ENCODE assay signal across 11 cellular contexts in the genomic region with DNA sequence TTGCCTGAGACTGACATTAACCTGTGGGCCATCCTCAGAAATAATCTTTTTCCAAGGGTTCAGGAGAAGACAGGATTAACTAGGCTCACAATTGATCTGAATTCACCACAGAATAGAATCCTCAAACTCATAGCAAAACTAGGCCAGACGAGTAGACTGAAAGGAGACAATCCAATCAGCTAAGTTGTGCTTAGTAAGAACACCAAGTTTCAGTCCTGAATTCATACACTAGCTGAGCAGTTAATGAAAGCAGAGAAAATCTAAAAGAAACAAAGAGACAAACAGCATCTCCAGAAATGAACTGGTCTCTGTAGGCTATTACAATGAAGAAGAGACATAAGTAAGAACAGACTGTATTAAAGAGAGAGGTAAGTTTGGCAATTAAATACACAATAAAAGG.
DNase-seq lines count a peak whose midpoint lies in the region; ATAC-seq, FAIRE-seq and TF ChIP-seq lines count a peak whose summit lies in the region.
"Had no signal": no experiment of that assay in that cellular context is flagged by ENCODE, and none has a peak within 500 bp of the region (broad histone marks: within the 10 kb centered on the region; RNA-seq: fewer than 3 reads in every experiment).

No MANE protein-coding gene starts in this region.

- DNase-seq in GM12892 (ENCODE audit: insufficient read length) (peak; percentile 5), A172 (ENCODE audit: low spot score) (no peak), SK-N-DZ (ENCODE audit: low spot score) (no peak), NCI-H2196 (lab: John Stamatoyannopoulos, UW; ENCODE audit: unreplicated experiment) (no peak), type B pancreatic cell (ENCODE audit: extremely low spot score, unreplicated experiment) (no peak)
- DNase-seq in T-helper 2 cell treated with Interferon-gamma antibody and Interleukin-4, amounts not matched to agents 5 μg/mL and 100 μg/mL, for 36 hours (ENCODE audit: low spot score), result no peak
- DNase-seq: kidney, NCI-H1694 treated with DMSO at 0.1 percent for 48 hours had no signal

- no peaks in the 10 kb centered on the region for H3K27me3 Mint-ChIP-seq in T-helper 2 cell treated with Interferon-gamma antibody and Interleukin-4, amounts not matched to agents 5 μg/mL and 100 μg/mL, for 36 hours (ENCODE audit: low read depth)
- no peaks in the 10 kb centered on the region for H3K27me3 Mint-ChIP-seq in type B pancreatic cell

- no peak for TF ChIP-seq CTCF in type B pancreatic cell (conservative IDR thresholded peaks at IDR 0.05)

- H3K4me1 Mint-ChIP-seq in T-helper 2 cell treated with Interferon-gamma antibody and Interleukin-4, amounts not matched to agents 5 μg/mL and 100 μg/mL, for 36 hours (ENCODE audit: low read depth), result peaks cover 26% of the 10 kb centered on the region
- no peaks in the 10 kb centered on the region for H3K4me1 Mint-ChIP-seq in type B pancreatic cell (ENCODE audit: unreplicated experiment)

- no peaks in the 10 kb centered on the region for H3K9me3 Mint-ChIP-seq in T-helper 2 cell treated with Interferon-gamma antibody and Interleukin-4, amounts not matched to agents 5 μg/mL and 100 μg/mL, for 36 hours
- H3K9me3 Mint-ChIP-seq in type B pancreatic cell, result no peaks in the 10 kb centered on the region
- H3K9me3 Mint-ChIP-seq: T-helper 1 cell treated with Interleukin-12 subunit alpha and Interleukin-12 subunit beta and Interleukin-4 antibody, amounts not matched to agents 30 μg/mL and 1 μg/mL, for 36 hours had no signal

- FAIRE-seq in GM12892 (lab: Jason Lieb, UNC), result peak; percentile 92
- FAIRE-seq: kidney had no signal

- ATAC-seq in GM19043 (IDR thresholded peaks at IDR 0.05; ENCODE audit: low read depth, unreplicated experiment) (peak; percentile 75), HG02798 (IDR thresholded peaks at IDR 0.05; ENCODE audit: poor library complexity, unreplicated experiment) (peak; percentile 75)

- TF ChIP-seq POLR2A in GM12892 (IDR thresholded peaks at IDR 0.05; ENCODE audit: low read depth, low read length), result no peak

- peak overlapping the region; percentile 29 for H3K27ac Mint-ChIP-seq in T-helper 2 cell treated with Interferon-gamma antibody and Interleukin-4, amounts not matched to agents 5 μg/mL and 100 μg/mL, for 36 hours
- no peak overlapping the region for H3K27ac Mint-ChIP-seq in type B pancreatic cell
- H3K27ac Mint-ChIP-seq: T-helper 1 cell treated with Interleukin-12 subunit alpha and Interleukin-12 subunit beta and Interleukin-4 antibody, amounts not matched to agents 30 μg/mL and 1 μg/mL, for 36 hours had no signal

- no peak overlapping the region for H3K4me3 Mint-ChIP-seq in T-helper 2 cell treated with Interferon-gamma antibody and Interleukin-4, amounts not matched to agents 5 μg/mL and 100 μg/mL, for 36 hours
- H3K4me3 Mint-ChIP-seq in type B pancreatic cell, result no peak overlapping the region
- H3K4me3 Mint-ChIP-seq: T-helper 1 cell treated with Interleukin-12 subunit alpha and Interleukin-12 subunit beta and Interleukin-4 antibody, amounts not matched to agents 30 μg/mL and 1 μg/mL, for 36 hours had no signal

- H3K36me3 Mint-ChIP-seq in T-helper 2 cell treated with Interferon-gamma antibody and Interleukin-4, amounts not matched to agents 5 μg/mL and 100 μg/mL, for 36 hours (ENCODE audit: low read depth), result peaks cover 55% of the 10 kb centered on the region
- peaks cover 23% of the 10 kb centered on the region for H3K36me3 Mint-ChIP-seq in type B pancreatic cell
